In the genomic region with DNA sequence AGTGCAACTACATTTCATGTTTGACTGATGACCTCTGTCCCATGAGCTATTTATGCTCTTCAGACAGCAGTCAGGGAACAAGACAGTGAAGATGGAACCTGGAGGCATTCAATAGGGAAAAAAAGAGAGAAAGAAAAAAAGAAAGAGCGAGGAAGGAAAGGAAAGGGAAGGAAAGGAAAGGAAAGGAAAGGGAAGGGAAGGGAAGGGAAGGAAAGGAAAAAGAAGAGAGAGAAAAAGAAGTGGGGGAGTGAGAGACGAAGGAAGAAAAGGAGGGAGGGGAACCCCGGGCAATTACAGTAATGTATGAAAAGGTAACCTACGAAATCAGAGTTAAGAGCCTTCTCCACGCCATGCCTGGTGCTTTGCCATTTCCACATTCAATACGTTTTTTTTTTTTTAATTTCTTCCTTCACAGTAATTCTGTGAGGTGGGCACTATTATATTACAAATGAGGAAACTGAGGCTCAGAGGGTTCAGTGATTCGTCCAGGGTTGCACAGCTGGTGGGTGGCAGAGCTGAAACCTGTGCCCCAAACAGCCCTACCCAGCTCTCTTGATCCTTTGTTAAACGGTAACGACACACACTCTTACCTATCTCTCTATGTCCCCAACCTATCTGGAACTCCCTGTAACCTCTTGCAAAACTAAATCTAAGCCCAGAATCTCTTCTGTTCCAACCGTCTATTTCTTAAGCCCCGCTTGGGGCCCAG, we compare ENCODE assay signal across 8 cellular contexts. TPM values are rescaled to one million over a fixed set of nuclear protein-coding genes. Genes with fewer than 3 reads are reported as not detected.
DNase-seq lines count a peak whose midpoint lies in the region; ATAC-seq and TF ChIP-seq lines count a peak whose summit lies in the region.

No MANE protein-coding gene starts in this region.

- H3K27ac ChIP-seq in right atrium auricular region (peak overlapping the region; percentile 69 to 84), muscle layer of colon (ENCODE audit: low read depth, low read length) (no peak overlapping the region)

- intact Hi-C loops in left cardiac atrium (cut with DNase I), result no loop called here

- peak overlapping the region; percentile 47 for H3K9ac ChIP-seq in muscle layer of colon (ENCODE audit: low read length)

- H3K36me3 ChIP-seq in right atrium auricular region, result no peaks in the 10 kb centered on the region
- no peaks in the 10 kb centered on the region for H3K36me3 ChIP-seq in muscle layer of colon (ENCODE audit: insufficient read depth, low read length)

- H3K9me3 ChIP-seq in right atrium auricular region, result no peaks in the 10 kb centered on the region
- no peaks in the 10 kb centered on the region for H3K9me3 ChIP-seq in muscle layer of colon (ENCODE audit: low read length)

- ATAC-seq in left cardiac atrium (no peak), GM18907 (IDR thresholded peaks at IDR 0.05; ENCODE audit: unreplicated experiment) (no peak)

- H3K4me3 ChIP-seq in right atrium auricular region, result peak overlapping the region; percentile 38 to 58
- H3K4me3 ChIP-seq in cardiac fibroblast (replicated peaks in 1 of 2; ENCODE audit: low read depth in 2 of 2, low read length in 2 of 2), result peak overlapping the region; percentile 24 to 38
- peak overlapping the region; percentile 56 to 64 for H3K4me3 ChIP-seq in muscle layer of colon (ENCODE audit: low read depth in 1 of 2, low read length in 2 of 2)

- DNase-seq in right atrium auricular region (ENCODE audit: low spot score), result no peak
- DNase-seq in left cardiac atrium, result no peak
- DNase-seq in cardiac fibroblast (ENCODE audit: low read depth in 2 of 2), result no peak
- no peak for DNase-seq in NCI-H748 treated with DMSO at 0.1 percent for 48 hours (lab: John Stamatoyannopoulos, UW)
- DNase-seq in stimulated activated CD4-positive, alpha-beta T cell treated with anti-CD3 and anti-CD28 coated beads, Interleukin-15, amount 100 ng/mL, for 24 hours, result no peak
- no peak for DNase-seq in NCI-H187 treated with DMSO at 0.1 percent for 48 hours (lab: John Stamatoyannopoulos, UW)

- no peak for TF ChIP-seq CTCF in right atrium auricular region (IDR thresholded peaks at IDR 0.05)
- no peak for TF ChIP-seq CTCF in cardiac fibroblast (IDR thresholded peaks at IDR 0.05; ENCODE audit: low read depth, low read length)

- H3K4me1 ChIP-seq in right atrium auricular region (peaks cover 0 to 48% of the 10 kb centered on the region in 2 donors), muscle layer of colon (ENCODE audit: insufficient read depth, low read length) (peaks cover 36% of the 10 kb centered on the region)

- H3K27me3 ChIP-seq in right atrium auricular region (no peaks in the 10 kb centered on the region), muscle layer of colon (ENCODE audit: control insufficient read depth in 1 of 2, insufficient read depth in 2 of 2, low read length in 2 of 2) (no peaks in the 10 kb centered on the region)

RNA-seq across cellular contexts. Expression of a gene that starts 39.3 kb away (rescaled TPM):
- total RNA-seq in right atrium auricular region (10 to 100 TPM; 37.9 to 46.6 TPM), left cardiac atrium (10 to 100 TPM; 52.7 to 68.5 TPM)
